ENCODE assay signal across 15 cellular contexts in genomic region chr6:30304002-30304401, GRCh38. TPM values are rescaled to one million over a fixed set of nuclear protein-coding genes. Genes with fewer than 3 reads are reported as not detected.
DNase-seq lines count a peak whose midpoint lies in the region; ATAC-seq and TF ChIP-seq lines count a peak whose summit lies in the region.
"Had no signal": no experiment of that assay in that cellular context is flagged by ENCODE, and none has a peak within 500 bp of the region (broad histone marks: within the 10 kb centered on the region; RNA-seq: fewer than 3 reads in every experiment).

No MANE protein-coding gene starts in this region.

- ATAC-seq in CD4-positive, alpha-beta T cell (ENCODE audit: poor library complexity): no peak
- peak; percentile 42 for ATAC-seq in activated CD8-positive, alpha-beta T cell treated with anti-CD3 and anti-CD28 coated beads, Interleukin-2, amount 10 ng/mL, durations not matched to agents 7 days and 5 days
- no peak for ATAC-seq in GM18505 (IDR thresholded peaks at IDR 0.05; ENCODE audit: unreplicated experiment)
- ATAC-seq in heart left ventricle: no peak
- ATAC-seq: GM23338 had no signal

- CTCF ChIA-PET in CD4-positive, alpha-beta T cell (lab: Charles Lee): no interaction called here
- CTCF ChIA-PET in activated CD8-positive, alpha-beta T cell treated with anti-CD3 and anti-CD28 coated beads, Interleukin-2, amount 10 ng/mL, durations not matched to agents 7 days and 5 days (lab: Charles Lee): no interaction called here

- WGBS in heart left ventricle, 4 donors: 70 to 100% (median 96%) methylated on average over 2 of the region's 2 CpGs

- no peak overlapping the region for H3K4me3 Mint-ChIP-seq in activated CD4-positive, alpha-beta T cell treated with anti-CD3 and anti-CD28 coated beads, Interleukin-2, amount 10 ng/mL, durations not matched to agents 24 days and 14 days
- no peak overlapping the region for H3K4me3 Mint-ChIP-seq in CD4-positive, alpha-beta T cell
- H3K4me3 Mint-ChIP-seq in activated CD8-positive, alpha-beta T cell treated with anti-CD3 and anti-CD28 coated beads, Interleukin-2, amount 10 ng/mL, durations not matched to agents 7 days and 5 days: no peak overlapping the region
- peak overlapping the region in 3 of 5 donors; percentile 6 to 43 (median 32) for H3K4me3 Mint-ChIP-seq in immature natural killer cell
- H3K4me3 Mint-ChIP-seq: GM23338 had no signal

- no peak overlapping the region for H3K27ac ChIP-seq in CD4-positive, alpha-beta T cell (ENCODE audit: low read depth, low read length)
- no peak overlapping the region for H3K27ac ChIP-seq in heart left ventricle
- H3K27ac ChIP-seq: BLaER1 had no signal

- intact Hi-C loops in activated CD4-positive, alpha-beta T cell treated with anti-CD3 and anti-CD28 coated beads, Interleukin-2, amount 10 ng/mL, durations not matched to agents 24 days and 14 days (cut with micrococcal nuclease): loop anchor here (2.0 kb wide), 1 partner anchor 15 kb away; no protein-coding TSS in a partner anchor
- intact Hi-C loops in CD4-positive, alpha-beta T cell (cut with DNase I, micrococcal nuclease): no loop called here
- intact Hi-C loops in heart left ventricle (cut with DNase I): no loop called here

- peaks cover 75% of the 10 kb centered on the region for H3K36me3 Mint-ChIP-seq in activated CD4-positive, alpha-beta T cell treated with anti-CD3 and anti-CD28 coated beads, Interleukin-2, amount 10 ng/mL, durations not matched to agents 24 days and 14 days (ENCODE audit: low read depth)
- peaks cover 70% of the 10 kb centered on the region for H3K36me3 Mint-ChIP-seq in CD4-positive, alpha-beta T cell (ENCODE audit: low read depth)
- peaks cover 73% of the 10 kb centered on the region for H3K36me3 Mint-ChIP-seq in activated CD8-positive, alpha-beta T cell treated with anti-CD3 and anti-CD28 coated beads, Interleukin-2, amount 10 ng/mL, durations not matched to agents 7 days and 5 days (ENCODE audit: low read depth)
- peaks cover 18 to 36% (median 19%) of the 10 kb centered on the region in 3 donors for H3K36me3 Mint-ChIP-seq in immature natural killer cell

- H3K4me1 ChIP-seq in heart left ventricle: no peaks in the 10 kb centered on the region
- H3K4me1 ChIP-seq: BLaER1 had no signal

- TF ChIP-seq POLR2A in GM18505 (IDR thresholded peaks at IDR 0.05; ENCODE audit: borderline replicate concordance, extremely low read depth, insufficient read depth, insufficient read length) (no peak), heart left ventricle (IDR thresholded peaks at IDR 0.05) (no peak)

- TF ChIP-seq CTCF in CD4-positive, alpha-beta T cell (IDR thresholded peaks at IDR 0.05): no peak
- TF ChIP-seq CTCF in heart left ventricle (IDR thresholded peaks at IDR 0.05): no peak

- POLR2A ChIA-PET in CD4-positive, alpha-beta T cell (lab: Charles Lee): no interaction called here
- POLR2A ChIA-PET in activated CD8-positive, alpha-beta T cell treated with anti-CD3 and anti-CD28 coated beads, Interleukin-2, amount 10 ng/mL, durations not matched to agents 7 days and 5 days (lab: Charles Lee): no interaction called here

- H3K4me3 ChIP-seq in heart left ventricle: no peak overlapping the region
- H3K4me3 ChIP-seq: BLaER1, GM23338 had no signal

- peaks cover 0 to 16% (median 6%) of the 10 kb centered on the region in 9 donors for H3K36me3 ChIP-seq in heart left ventricle

- H3K4me1 Mint-ChIP-seq in activated CD4-positive, alpha-beta T cell treated with anti-CD3 and anti-CD28 coated beads, Interleukin-2, amount 10 ng/mL, durations not matched to agents 24 days and 14 days: peaks cover 20% of the 10 kb centered on the region
- H3K4me1 Mint-ChIP-seq in CD4-positive, alpha-beta T cell (ENCODE audit: low read depth): peaks cover 46% of the 10 kb centered on the region
- H3K4me1 Mint-ChIP-seq in activated CD8-positive, alpha-beta T cell treated with anti-CD3 and anti-CD28 coated beads, Interleukin-2, amount 10 ng/mL, durations not matched to agents 7 days and 5 days (ENCODE audit: low read depth): peaks cover 16% of the 10 kb centered on the region
- peaks cover 60 to 87% of the 10 kb centered on the region in 2 donors for H3K4me1 Mint-ChIP-seq in immature natural killer cell

- H3K27me3 Mint-ChIP-seq in activated CD4-positive, alpha-beta T cell treated with anti-CD3 and anti-CD28 coated beads, Interleukin-2, amount 10 ng/mL, durations not matched to agents 24 days and 14 days: no peaks in the 10 kb centered on the region
- H3K27me3 Mint-ChIP-seq in CD4-positive, alpha-beta T cell: no peaks in the 10 kb centered on the region
- no peaks in the 10 kb centered on the region for H3K27me3 Mint-ChIP-seq in activated CD8-positive, alpha-beta T cell treated with anti-CD3 and anti-CD28 coated beads, Interleukin-2, amount 10 ng/mL, durations not matched to agents 7 days and 5 days (ENCODE audit: low read depth)
- no peaks in the 10 kb centered on the region for H3K27me3 Mint-ChIP-seq in immature natural killer cell (ENCODE audit: low read depth in 3 of 3)

- DNase-seq in activated CD4-positive, alpha-beta T cell treated with anti-CD3 and anti-CD28 coated beads, Interleukin-2, amount 10 ng/mL, durations not matched to agents 24 days and 14 days: no peak
- no peak for DNase-seq in activated CD4-positive, alpha-beta T cell treated with anti-CD3 and anti-CD28 coated beads, Interleukin-2, amount 50 U/mL, for 1 hour
- DNase-seq in CD4-positive, alpha-beta T cell: no peak
- no peak for DNase-seq in activated CD8-positive, alpha-beta T cell treated with anti-CD3 and anti-CD28 coated beads, Interleukin-2, amount 10 ng/mL, durations not matched to agents 7 days and 5 days
- DNase-seq in immature natural killer cell (no peak), NCI-H1417 treated with DMSO at 0.1 percent for 48 hours (lab: John Stamatoyannopoulos, UW) (no peak), heart left ventricle (no peak)
- DNase-seq: 8988T, AML-193, Calu3, DMS 273 treated with DMSO at 0.1 percent for 48 hours, H7 had no signal

- H3K9me3 Mint-ChIP-seq in activated CD4-positive, alpha-beta T cell treated with anti-CD3 and anti-CD28 coated beads, Interleukin-2, amount 10 ng/mL, durations not matched to agents 24 days and 14 days: peaks cover 28% of the 10 kb centered on the region
- no peaks in the 10 kb centered on the region for H3K9me3 Mint-ChIP-seq in CD4-positive, alpha-beta T cell
- H3K9me3 Mint-ChIP-seq in activated CD8-positive, alpha-beta T cell treated with anti-CD3 and anti-CD28 coated beads, Interleukin-2, amount 10 ng/mL, durations not matched to agents 7 days and 5 days (ENCODE audit: insufficient read depth): peaks cover 18% of the 10 kb centered on the region
- H3K9me3 Mint-ChIP-seq in immature natural killer cell: no peaks in the 10 kb centered on the region

- H3K9me3 ChIP-seq in CD4-positive, alpha-beta T cell (ENCODE audit: control insufficient read depth, low read length): no peaks in the 10 kb centered on the region
- H3K9me3 ChIP-seq in heart left ventricle: no peaks in the 10 kb centered on the region

- peak overlapping the region; percentile 46 for H3K27ac Mint-ChIP-seq in activated CD4-positive, alpha-beta T cell treated with anti-CD3 and anti-CD28 coated beads, Interleukin-2, amount 10 ng/mL, durations not matched to agents 24 days and 14 days
- peak overlapping the region; percentile 30 for H3K27ac Mint-ChIP-seq in CD4-positive, alpha-beta T cell
- H3K27ac Mint-ChIP-seq in activated CD8-positive, alpha-beta T cell treated with anti-CD3 and anti-CD28 coated beads, Interleukin-2, amount 10 ng/mL, durations not matched to agents 7 days and 5 days: no peak overlapping the region
- peak overlapping the region in 5 of 6 donors; percentile 22 to 54 (median 42) for H3K27ac Mint-ChIP-seq in immature natural killer cell
- H3K27ac Mint-ChIP-seq: GM23338 had no signal

- H3K27me3 ChIP-seq in CD4-positive, alpha-beta T cell (ENCODE audit: control insufficient read depth, insufficient read depth, low read length): no peaks in the 10 kb centered on the region
- H3K27me3 ChIP-seq in heart left ventricle: no peaks in the 10 kb centered on the region
- H3K27me3 ChIP-seq: BLaER1 had no signal

RNA-seq across cellular contexts. Expression of gene TRIM39, which starts 22.7 kb away (rescaled TPM):
- 12.5 and 13.7 TPM in 2 replicates for total RNA-seq in activated CD4-positive, alpha-beta T cell treated with anti-CD3 and anti-CD28 coated beads, Interleukin-2, amount 10 ng/mL, durations not matched to agents 24 days and 14 days
- total RNA-seq in CD4-positive, alpha-beta T cell: 10 to 100 TPM; 38.2 to 38.3 TPM
- 10 to 100 TPM; 16.7 to 16.9 TPM for total RNA-seq in activated CD8-positive, alpha-beta T cell treated with anti-CD3 and anti-CD28 coated beads, Interleukin-2, amount 10 ng/mL, durations not matched to agents 7 days and 5 days
- 10 to 100 TPM in 2 of 3 donors, 1 to 10 TPM in 1; 3.3 to 16.1 (median 10.6) TPM for polyA plus RNA-seq in immature natural killer cell
- 10 to 100 TPM in 2 of 9 donors, 1 to 10 TPM in 7; 6.4 to 12.1 (median 8.4) TPM for total RNA-seq in heart left ventricle
- polyA plus RNA-seq in heart left ventricle: 1 to 10 TPM; 5.1 to 9.6 TPM

RNA-seq across cellular contexts. Expression of gene RPP21, which starts 41.0 kb away (rescaled TPM):
- total RNA-seq in activated CD4-positive, alpha-beta T cell treated with anti-CD3 and anti-CD28 coated beads, Interleukin-2, amount 10 ng/mL, durations not matched to agents 24 days and 14 days: 45.0 and 48.0 TPM in 2 replicates
- total RNA-seq in CD4-positive, alpha-beta T cell: 10 to 100 TPM; 42.8 to 51.9 TPM
- 10 to 100 TPM; 37.3 to 37.9 TPM for total RNA-seq in activated CD8-positive, alpha-beta T cell treated with anti-CD3 and anti-CD28 coated beads, Interleukin-2, amount 10 ng/mL, durations not matched to agents 7 days and 5 days
- 10 to 100 TPM; 55.3 to 57.0 (median 55.4) TPM for polyA plus RNA-seq in immature natural killer cell
- total RNA-seq in heart left ventricle: 10 to 100 TPM; 17.3 to 64.4 (median 24.7) TPM
- 10 to 100 TPM; 84.1 to 88.9 TPM for polyA plus RNA-seq in heart left ventricle

Comparison
In these comparisons a context has a peak if more than half of its experiments do, and no peak if none do; other contexts are left out.
1. H3K4me3 Mint-ChIP-seq: peak in immature natural killer cell (3 of 5); none in activated CD4-positive, alpha-beta T cell treated with anti-CD3 and anti-CD28 coated beads, Interleukin-2, amount 10 ng/mL, durations not matched to agents 24 days and 14 days (single experiment), CD4-positive, alpha-beta T cell (single experiment) and activated CD8-positive, alpha-beta T cell treated with anti-CD3 and anti-CD28 coated beads, Interleukin-2, amount 10 ng/mL, durations not matched to agents 7 days and 5 days (single experiment).